Comparison of ENCODE assay signal across 8 cellular contexts in the genomic region with DNA sequence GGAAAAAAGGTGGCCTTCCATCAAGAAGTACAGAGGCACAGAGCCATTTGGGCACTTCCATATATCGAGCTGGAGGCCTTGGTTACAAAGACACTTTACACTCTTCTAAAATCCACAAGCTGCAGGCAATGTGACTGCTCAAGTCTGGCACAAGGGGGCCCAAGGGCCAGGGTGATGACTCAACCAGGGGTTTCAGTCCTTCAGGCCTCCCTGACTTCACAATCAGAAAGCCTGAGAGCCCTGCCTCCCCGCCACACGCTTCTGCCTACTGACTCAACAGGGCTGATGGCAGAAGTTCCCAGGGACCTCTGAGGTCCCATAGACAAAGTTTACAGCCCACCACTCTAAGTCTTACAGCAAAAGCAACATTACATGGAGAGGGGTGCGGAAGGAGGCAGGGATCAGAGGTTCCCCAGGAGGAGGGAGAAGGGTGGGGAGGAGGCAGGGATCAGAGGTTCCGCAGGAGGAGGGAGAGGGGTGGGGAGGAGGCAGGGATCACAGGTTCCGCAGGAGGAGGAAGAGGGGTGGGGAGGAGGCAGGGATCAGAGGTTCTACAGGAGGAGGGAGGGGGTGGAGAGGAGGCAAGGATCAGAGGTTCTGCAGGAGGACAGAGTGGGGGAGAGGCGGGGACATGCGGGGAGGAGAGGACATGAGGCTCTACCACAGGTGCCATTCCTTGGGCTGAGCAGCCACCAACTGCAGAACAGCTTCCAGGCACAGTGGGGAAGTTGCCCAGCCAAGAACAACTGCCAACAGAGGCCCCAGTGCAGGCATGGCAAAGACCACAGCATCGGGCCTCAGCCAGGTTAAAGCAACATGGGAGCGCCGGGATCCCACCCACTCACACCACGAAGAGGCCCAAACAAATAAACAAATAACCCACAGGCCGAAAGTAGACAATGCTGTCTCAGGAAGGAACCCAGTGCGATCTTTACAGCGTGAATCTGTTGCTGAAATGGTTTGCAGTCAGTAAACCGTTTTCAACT. TPM values are rescaled to one million over a fixed set of nuclear protein-coding genes. Genes with fewer than 3 reads are reported as not detected.
A peak's percentile ranks its signal among the peaks of the same experiment; 100 is the strongest.
DNase-seq lines count a peak whose midpoint lies in the region; ATAC-seq and TF ChIP-seq lines count a peak whose summit lies in the region.

No MANE protein-coding gene starts in this region.

- H4K20me1 ChIP-seq in OCI-LY3 (ENCODE audit: insufficient read depth, low read length), result peaks cover 85% of the 10 kb centered on the region

- TF ChIP-seq CTCF in OCI-LY3 (IDR thresholded peaks at IDR 0.05; ENCODE audit: low read depth, low read length) (peak; percentile 53), colonic mucosa (IDR thresholded peaks at IDR 0.05) (no peak)

- ATAC-seq in GM18873 (IDR thresholded peaks at IDR 0.05; ENCODE audit: low FRiP score, unreplicated experiment), result peak; percentile 97
- peak; percentile 98 for ATAC-seq in HG02623 (IDR thresholded peaks at IDR 0.05; ENCODE audit: unreplicated experiment)

- H3K9me3 ChIP-seq in OCI-LY3 (ENCODE audit: insufficient read depth, low read length) (no peaks in the 10 kb centered on the region), colonic mucosa (no peaks in the 10 kb centered on the region)

- H3K4me3 ChIP-seq in OCI-LY3 (ENCODE audit: low read length), result 0 out of 2 replicates have a peak overlapping the region, but pooled peaks have one; percentile 11
- no peak overlapping the region for H3K4me3 ChIP-seq in colonic mucosa

- H3K36me3 ChIP-seq in OCI-LY3 (replicated peaks; ENCODE audit: low read depth, low read length) (peaks cover 42% of the 10 kb centered on the region), colonic mucosa (no peaks in the 10 kb centered on the region)

- DNase-seq in colonic mucosa (peak; percentile 29), NCI-H1092 (lab: John Stamatoyannopoulos, UW) (no peak), NCI-H524 (lab: John Stamatoyannopoulos, UW) (no peak), NCI-H2196 treated with DMSO at 0.1 percent for 48 hours (lab: John Stamatoyannopoulos, UW; ENCODE audit: unreplicated experiment) (no peak)
- peak; percentile 41 for DNase-seq in stimulated activated CD8-positive, alpha-beta memory T cell treated with anti-CD3 and anti-CD28 coated beads, Interleukin-4, amount 100 ng/mL, for 24 hours (ENCODE audit: low read depth)

- H3K79me2 ChIP-seq in OCI-LY3 (ENCODE audit: low read length), result peaks cover 100% of the 10 kb centered on the region

- H3K27me3 ChIP-seq in OCI-LY3 (ENCODE audit: low read depth, low read length), result no peaks in the 10 kb centered on the region
- no peaks in the 10 kb centered on the region for H3K27me3 ChIP-seq in colonic mucosa

- H2AFZ ChIP-seq in OCI-LY3 (ENCODE audit: low read depth, low read length), result no peak overlapping the region

- H3K9ac ChIP-seq in OCI-LY3 (ENCODE audit: low read length) (peak overlapping the region; percentile 9; the same call in 1 of the 2 replicates), colonic mucosa (ENCODE audit: low read depth in 2 of 2, low read length in 2 of 2) (no peak overlapping the region)

- H3K27ac ChIP-seq in OCI-LY3 (ENCODE audit: low read length), result peak overlapping the region; percentile 16; the same call in 1 of the 2 replicates
- H3K27ac ChIP-seq in colonic mucosa, result no peak overlapping the region

- peak overlapping the region; percentile 64 for H3K4me2 ChIP-seq in OCI-LY3 (ENCODE audit: low read length)

- intact Hi-C loops in colonic mucosa (cut with DNase I), result no loop called here

- H3K4me1 ChIP-seq in OCI-LY3 (ENCODE audit: low read length) (peaks cover 32% of the 10 kb centered on the region), colonic mucosa (no peaks in the 10 kb centered on the region)

RNA-seq across cellular contexts. Expression of gene SLC7A1, which starts 52.0 kb away (rescaled TPM):
- total RNA-seq in colonic mucosa, result 10 to 100 TPM; 52.4 to 62.8 TPM

Comparison
In these comparisons a context has a peak if more than half of its experiments do, and no peak if none do; other contexts are left out.
1. DNase-seq: peak in colonic mucosa (single experiment) and stimulated activated CD8-positive, alpha-beta memory T cell treated with anti-CD3 and anti-CD28 coated beads, Interleukin-4, amount 100 ng/mL, for 24 hours (single experiment); none in NCI-H1092 (single experiment), NCI-H524 (0 of 2) and NCI-H2196 treated with DMSO at 0.1 percent for 48 hours (single experiment).